ENCODE assay signal across 12 cellular contexts in the genomic region with DNA sequence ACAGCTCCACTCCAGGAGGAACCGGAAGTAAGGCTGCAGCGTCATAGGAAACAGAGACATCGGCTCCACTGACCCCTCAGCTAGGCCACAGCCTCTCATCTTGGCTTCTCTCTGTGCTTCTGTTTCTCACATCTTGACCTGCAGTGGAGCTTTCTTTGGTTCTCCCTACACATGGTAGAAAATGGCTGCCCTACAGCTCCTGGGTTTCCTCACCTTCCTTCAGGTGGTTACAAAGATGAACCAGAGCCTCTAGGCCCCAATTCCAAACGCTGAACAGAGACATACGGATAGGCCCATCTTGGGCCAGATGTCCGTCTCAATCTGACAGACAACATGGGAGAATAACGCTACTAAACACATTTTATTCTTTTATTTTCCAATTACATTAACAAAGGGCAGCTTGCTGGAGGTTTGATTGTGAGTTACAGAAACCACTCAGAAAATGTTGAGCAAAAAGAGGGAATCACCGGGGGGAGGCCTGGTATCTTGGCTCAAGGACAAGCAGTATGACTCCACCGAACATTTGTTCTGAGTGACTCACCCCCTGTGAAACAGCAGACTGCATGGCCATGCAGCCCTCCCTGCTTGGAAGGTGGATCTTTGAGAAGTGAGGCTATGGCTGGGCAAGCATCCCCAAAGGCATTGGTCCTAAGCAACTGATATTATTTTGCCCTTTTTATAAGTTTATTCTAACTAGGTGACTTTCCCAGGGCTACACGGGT.
A peak's percentile ranks its signal among the peaks of the same experiment; 100 is the strongest.
DNase-seq lines count a peak whose midpoint lies in the region; ATAC-seq and TF ChIP-seq lines count a peak whose summit lies in the region.
"Had no signal": no experiment of that assay in that cellular context is flagged by ENCODE, and none has a peak within 500 bp of the region (broad histone marks: within the 10 kb centered on the region; RNA-seq: fewer than 3 reads in every experiment).

No MANE protein-coding gene starts in this region.

- H3K4me1 Mint-ChIP-seq in neural progenitor cell = peaks cover 42% of the 10 kb centered on the region

- H4K20me1 ChIP-seq in neural progenitor cell (ENCODE audit: low read depth) = no peaks in the 10 kb centered on the region

- H3K27ac Mint-ChIP-seq in neural progenitor cell = peak overlapping the region; percentile 76
- H3K27ac Mint-ChIP-seq: natural killer cell treated with Interleukin-12 subunit alpha and Interleukin-12 subunit beta and Interleukin-15 and Interleukin-18, amount 100 ng/mL, for 72 hours; T-helper 1 cell treated with Interleukin-12 subunit alpha and Interleukin-12 subunit beta and Interleukin-4 antibody, amounts not matched to agents 30 μg/mL and 1 μg/mL, for 36 hours; type B pancreatic cell had no signal

- DNase-seq in Caki2 (ENCODE audit: low read depth) (peak; percentile 53), NCI-H1694 treated with DMSO at 0.1 percent for 48 hours (lab: John Stamatoyannopoulos, UW) (peak; percentile 26), choroid plexus epithelial cell (ENCODE audit: low read depth) (peak; percentile 96), neural progenitor cell (ENCODE audit: low spot score) (no peak), nucleus accumbens (lab: John Stamatoyannopoulos, UW) (no peak), NCI-H187 (lab: John Stamatoyannopoulos, UW) (no peak), left ventricle myocardium superior (no peak), GM10266 (ENCODE audit: extremely low spot score) (no peak)
- DNase-seq: activated CD8-positive, alpha-beta memory T cell treated with anti-CD3 and anti-CD28 coated beads, Interleukin-2, amount 50 U/mL, for 4 hours had no signal

- H3K27me3 Mint-ChIP-seq in neural progenitor cell (ENCODE audit: insufficient read depth, low read depth) = peaks cover 4% of the 10 kb centered on the region

- TF ChIP-seq CTCF in choroid plexus epithelial cell (conservative IDR thresholded peaks at IDR 0.05; ENCODE audit: low read depth, low read length) = no peak
- TF ChIP-seq CTCF in neural progenitor cell (IDR thresholded peaks at IDR 0.05) = no peak
- no peak for TF ChIP-seq CTCF in GM10266 (IDR thresholded peaks at IDR 0.05; ENCODE audit: control insufficient read depth, insufficient read depth, low read depth, missing control alignments)

- no peaks in the 10 kb centered on the region for H3K36me3 ChIP-seq in neural progenitor cell

- no peak for ATAC-seq in left ventricle myocardium superior
- ATAC-seq: natural killer cell treated with Interleukin-12 subunit alpha and Interleukin-12 subunit beta and Interleukin-15 and Interleukin-18, amount 100 ng/mL, for 72 hours had no signal

- peaks cover 19% of the 10 kb centered on the region for H3F3A ChIP-seq in neural progenitor cell (ENCODE audit: low read depth)

- in situ Hi-C loops in Caki2 (cut with HindIII; ENCODE audit: low pct_unique_long_range_greater_than_20kb, low sequenced_read_pairs) = no loop called here

- H3K27me3 ChIP-seq in neural progenitor cell = no peaks in the 10 kb centered on the region

- H2AFZ ChIP-seq in neural progenitor cell (replicated peaks) = no peak overlapping the region

- H3K9me3 Mint-ChIP-seq in neural progenitor cell = no peaks in the 10 kb centered on the region
- H3K9me3 Mint-ChIP-seq: natural killer cell treated with Interleukin-12 subunit alpha and Interleukin-12 subunit beta and Interleukin-15 and Interleukin-18, amount 100 ng/mL, for 72 hours; T-helper 1 cell treated with Interleukin-12 subunit alpha and Interleukin-12 subunit beta and Interleukin-4 antibody, amounts not matched to agents 30 μg/mL and 1 μg/mL, for 36 hours had no signal

- H3K9me3 ChIP-seq in neural progenitor cell (ENCODE audit: low read depth) = no peaks in the 10 kb centered on the region

- peaks cover 40% of the 10 kb centered on the region for H3K4me1 ChIP-seq in neural progenitor cell

- no peak overlapping the region for H3K4me3 Mint-ChIP-seq in neural progenitor cell
- H3K4me3 Mint-ChIP-seq: natural killer cell treated with Interleukin-12 subunit alpha and Interleukin-12 subunit beta and Interleukin-15 and Interleukin-18, amount 100 ng/mL, for 72 hours; T-helper 1 cell treated with Interleukin-12 subunit alpha and Interleukin-12 subunit beta and Interleukin-4 antibody, amounts not matched to agents 30 μg/mL and 1 μg/mL, for 36 hours; type B pancreatic cell had no signal

- H3K79me2 ChIP-seq in neural progenitor cell (ENCODE audit: low read depth) = no peaks in the 10 kb centered on the region

- H3K4me3 ChIP-seq in choroid plexus epithelial cell (ENCODE audit: low read depth, low read length) (no peak overlapping the region), neural progenitor cell (no peak overlapping the region)

- H3K36me3 Mint-ChIP-seq in neural progenitor cell = no peaks in the 10 kb centered on the region
- H3K36me3 Mint-ChIP-seq: natural killer cell treated with Interleukin-12 subunit alpha and Interleukin-12 subunit beta and Interleukin-15 and Interleukin-18, amount 100 ng/mL, for 72 hours; type B pancreatic cell had no signal

- intact Hi-C loops in left ventricle myocardium superior (cut with micrococcal nuclease) = no loop called here

- no peak overlapping the region for H3K9ac ChIP-seq in neural progenitor cell

- no peak overlapping the region for H3K27ac ChIP-seq in neural progenitor cell

- H3K4me2 ChIP-seq in neural progenitor cell = no peak overlapping the region

Comparison
In these comparisons a context has a peak if more than half of its experiments do, and no peak if none do; other contexts are left out.
1. DNase-seq: peak in Caki2 (single experiment), NCI-H1694 treated with DMSO at 0.1 percent for 48 hours (single experiment) and choroid plexus epithelial cell (single experiment); none in neural progenitor cell (single experiment), nucleus accumbens (0 of 56), NCI-H187 (0 of 2), left ventricle myocardium superior (single experiment) and GM10266 (single experiment).